20 cellular contexts compared by ENCODE assay signal in genomic region chr19:16193466-16193865, GRCh38. TPM values are rescaled to one million over a fixed set of nuclear protein-coding genes. Genes with fewer than 3 reads are reported as not detected.
"Had no signal": no experiment of that assay in that cellular context is flagged by ENCODE, and none has a peak within 500 bp of the region (broad histone marks: within the 10 kb centered on the region; RNA-seq: fewer than 3 reads in every experiment).

No MANE protein-coding gene starts in this region.

- H3K27me3 Mint-ChIP-seq: activated naive CD4-positive, alpha-beta T cell treated with anti-CD3 and anti-CD28 coated beads, Interleukin-2, amount 10 ng/mL, durations not matched to agents 7 days and 5 days; memory B cell had no signal

- H3K27ac ChIP-seq: cardiac muscle cell, esophagus muscularis mucosa, hepatocyte, neutrophil, parathyroid adenoma, suprapubic skin had no signal

- H3K4me3 ChIP-seq: cardiac muscle cell, esophagus muscularis mucosa, hepatocyte, suprapubic skin had no signal

- H3K9me3 ChIP-seq: esophagus muscularis mucosa, neutrophil, suprapubic skin had no signal

- H3K27me3 ChIP-seq: cardiac muscle cell, esophagus muscularis mucosa, hepatocyte, neutrophil, suprapubic skin had no signal

- H3K4me2 ChIP-seq: hepatocyte had no signal

- H3K9me3 Mint-ChIP-seq: activated naive CD4-positive, alpha-beta T cell treated with anti-CD3 and anti-CD28 coated beads, Interleukin-2, amount 10 ng/mL, durations not matched to agents 7 days and 5 days; activated T-helper 2 cell treated with anti-CD3 and anti-CD28 coated beads, Interferon-gamma antibody, Interleukin-2, Interleukin-4, amounts not matched to agents 10 μg/mL and 5 μg/mL and 100 μg/mL, durations not matched to agents 14 hours and 24 hours and 36 hours; memory B cell; natural killer cell had no signal

- ATAC-seq: left ventricle myocardium superior; natural killer cell; stimulated activated naive CD8-positive, alpha-beta T cell treated with anti-CD3 and anti-CD28 coated beads, Interleukin-15, Interleukin-2, amounts not matched to agents 100 U/mL and 50 U/mL, for 24 hours had no signal

- H2AFZ ChIP-seq: hepatocyte, parathyroid adenoma had no signal

- H3K9ac ChIP-seq: parathyroid adenoma had no signal

- H3K27ac Mint-ChIP-seq: activated naive CD4-positive, alpha-beta T cell treated with anti-CD3 and anti-CD28 coated beads, Interleukin-2, amount 10 ng/mL, durations not matched to agents 7 days and 5 days; activated T-helper 2 cell treated with anti-CD3 and anti-CD28 coated beads, Interferon-gamma antibody, Interleukin-2, Interleukin-4, amounts not matched to agents 10 μg/mL and 5 μg/mL and 100 μg/mL, durations not matched to agents 14 hours and 24 hours and 36 hours; memory B cell; natural killer cell had no signal

- DNase-seq: activated CD4-positive, CD25-positive, alpha-beta regulatory T cell treated with anti-CD3 and anti-CD28 coated beads, Interleukin-2, amount 50 U/mL, for 72 hours; activated naive CD4-positive, alpha-beta T cell treated with anti-CD3 and anti-CD28 coated beads, Interleukin-2, amount 10 ng/mL, durations not matched to agents 7 days and 5 days; activated T-cell treated with anti-CD3 and anti-CD28 coated beads, Interleukin-2, amount 50 U/mL, for 1 hour; kidney glomerular epithelial cell; left ventricle myocardium superior; natural killer cell; retina; stimulated activated CD4-positive, alpha-beta T cell treated with anti-CD3 and anti-CD28 coated beads, Interleukin-4, amount 100 ng/mL, for 24 hours; stimulated activated naive CD8-positive, alpha-beta T cell treated with anti-CD3 and anti-CD28 coated beads, Interleukin-15, Interleukin-2, amounts not matched to agents 100 U/mL and 50 U/mL, for 24 hours; trophoblast cell had no signal

- H3K4me3 Mint-ChIP-seq: activated naive CD4-positive, alpha-beta T cell treated with anti-CD3 and anti-CD28 coated beads, Interleukin-2, amount 10 ng/mL, durations not matched to agents 7 days and 5 days; memory B cell; natural killer cell had no signal

RNA-seq across cellular contexts. Expression of gene CIB3, which starts 20.1 kb away (rescaled TPM):
- total RNA-seq: activated T-helper 2 cell treated with anti-CD3 and anti-CD28 coated beads, Interferon-gamma antibody, Interleukin-2, Interleukin-4, amounts not matched to agents 10 μg/mL and 5 μg/mL and 100 μg/mL, durations not matched to agents 14 hours and 24 hours and 36 hours; astrocyte; cardiac muscle cell; esophagus muscularis mucosa; hepatocyte; left ventricle myocardium superior; natural killer cell; skeletal muscle tissue; suprapubic skin had no signal
- polyA plus RNA-seq: cardiac muscle cell, hepatocyte had no signal

RNA-seq across cellular contexts. Expression of gene HSH2D, which starts 50.0 kb away (rescaled TPM):
- total RNA-seq: astrocyte, cardiac muscle cell had no signal
- polyA plus RNA-seq: cardiac muscle cell had no signal
